In genomic region chr20:53738945-53739798, GRCh38 we compare ENCODE assay signal across 1 cellular context.
TF ChIP-seq lines count a peak whose summit lies in the region.

No MANE protein-coding gene starts in this region.

TF ChIP-seq in K562, 482 proteins besides CTCF, POLR2A, EP300 and RAD21 (continued from another document and continues in another):
- TF ChIP-seq, protein P1, sequence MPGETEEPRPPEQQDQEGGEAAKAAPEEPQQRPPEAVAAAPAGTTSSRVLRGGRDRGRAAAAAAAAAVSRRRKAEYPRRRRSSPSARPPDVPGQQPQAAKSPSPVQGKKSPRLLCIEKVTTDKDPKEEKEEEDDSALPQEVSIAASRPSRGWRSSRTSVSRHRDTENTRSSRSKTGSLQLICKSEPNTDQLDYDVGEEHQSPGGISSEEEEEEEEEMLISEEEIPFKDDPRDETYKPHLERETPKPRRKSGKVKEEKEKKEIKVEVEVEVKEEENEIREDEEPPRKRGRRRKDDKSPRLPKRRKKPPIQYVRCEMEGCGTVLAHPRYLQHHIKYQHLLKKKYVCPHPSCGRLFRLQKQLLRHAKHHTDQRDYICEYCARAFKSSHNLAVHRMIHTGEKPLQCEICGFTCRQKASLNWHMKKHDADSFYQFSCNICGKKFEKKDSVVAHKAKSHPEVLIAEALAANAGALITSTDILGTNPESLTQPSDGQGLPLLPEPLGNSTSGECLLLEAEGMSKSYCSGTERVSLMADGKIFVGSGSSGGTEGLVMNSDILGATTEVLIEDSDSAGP (CRISPR knock-in tag; IDR thresholded peaks at IDR 0.05), result no peak
- no peak for TF ChIP-seq ZNF644 (tag; IDR thresholded peaks at IDR 0.05; ENCODE audit: low read depth)
- no peak for TF ChIP-seq DIDO1 (tag; IDR thresholded peaks at IDR 0.05; ENCODE audit: low read depth)
- TF ChIP-seq IFI16 (CRISPR knock-in tag; IDR thresholded peaks at IDR 0.05), result no peak
- peak; percentile 2 for TF ChIP-seq TAF1 (IDR thresholded peaks at IDR 0.05; ENCODE audit: control insufficient read depth, extremely low read depth, insufficient read depth, low read length, severe bottlenecking)
- TF ChIP-seq, protein P2, sequence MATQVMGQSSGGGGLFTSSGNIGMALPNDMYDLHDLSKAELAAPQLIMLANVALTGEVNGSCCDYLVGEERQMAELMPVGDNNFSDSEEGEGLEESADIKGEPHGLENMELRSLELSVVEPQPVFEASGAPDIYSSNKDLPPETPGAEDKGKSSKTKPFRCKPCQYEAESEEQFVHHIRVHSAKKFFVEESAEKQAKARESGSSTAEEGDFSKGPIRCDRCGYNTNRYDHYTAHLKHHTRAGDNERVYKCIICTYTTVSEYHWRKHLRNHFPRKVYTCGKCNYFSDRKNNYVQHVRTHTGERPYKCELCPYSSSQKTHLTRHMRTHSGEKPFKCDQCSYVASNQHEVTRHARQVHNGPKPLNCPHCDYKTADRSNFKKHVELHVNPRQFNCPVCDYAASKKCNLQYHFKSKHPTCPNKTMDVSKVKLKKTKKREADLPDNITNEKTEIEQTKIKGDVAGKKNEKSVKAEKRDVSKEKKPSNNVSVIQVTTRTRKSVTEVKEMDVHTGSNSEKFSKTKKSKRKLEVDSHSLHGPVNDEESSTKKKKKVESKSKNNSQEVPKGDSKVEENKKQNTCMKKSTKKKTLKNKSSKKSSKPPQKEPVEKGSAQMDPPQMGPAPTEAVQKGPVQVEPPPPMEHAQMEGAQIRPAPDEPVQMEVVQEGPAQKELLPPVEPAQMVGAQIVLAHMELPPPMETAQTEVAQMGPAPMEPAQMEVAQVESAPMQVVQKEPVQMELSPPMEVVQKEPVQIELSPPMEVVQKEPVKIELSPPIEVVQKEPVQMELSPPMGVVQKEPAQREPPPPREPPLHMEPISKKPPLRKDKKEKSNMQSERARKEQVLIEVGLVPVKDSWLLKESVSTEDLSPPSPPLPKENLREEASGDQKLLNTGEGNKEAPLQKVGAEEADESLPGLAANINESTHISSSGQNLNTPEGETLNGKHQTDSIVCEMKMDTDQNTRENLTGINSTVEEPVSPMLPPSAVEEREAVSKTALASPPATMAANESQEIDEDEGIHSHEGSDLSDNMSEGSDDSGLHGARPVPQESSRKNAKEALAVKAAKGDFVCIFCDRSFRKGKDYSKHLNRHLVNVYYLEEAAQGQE (CRISPR knock-in tag; IDR thresholded peaks at IDR 0.05; ENCODE audit: low read depth), result no peak
- TF ChIP-seq PHF21A (IDR thresholded peaks at IDR 0.05; ENCODE audit: borderline replicate concordance, low read depth), result no peak
- TF ChIP-seq, protein P3, sequence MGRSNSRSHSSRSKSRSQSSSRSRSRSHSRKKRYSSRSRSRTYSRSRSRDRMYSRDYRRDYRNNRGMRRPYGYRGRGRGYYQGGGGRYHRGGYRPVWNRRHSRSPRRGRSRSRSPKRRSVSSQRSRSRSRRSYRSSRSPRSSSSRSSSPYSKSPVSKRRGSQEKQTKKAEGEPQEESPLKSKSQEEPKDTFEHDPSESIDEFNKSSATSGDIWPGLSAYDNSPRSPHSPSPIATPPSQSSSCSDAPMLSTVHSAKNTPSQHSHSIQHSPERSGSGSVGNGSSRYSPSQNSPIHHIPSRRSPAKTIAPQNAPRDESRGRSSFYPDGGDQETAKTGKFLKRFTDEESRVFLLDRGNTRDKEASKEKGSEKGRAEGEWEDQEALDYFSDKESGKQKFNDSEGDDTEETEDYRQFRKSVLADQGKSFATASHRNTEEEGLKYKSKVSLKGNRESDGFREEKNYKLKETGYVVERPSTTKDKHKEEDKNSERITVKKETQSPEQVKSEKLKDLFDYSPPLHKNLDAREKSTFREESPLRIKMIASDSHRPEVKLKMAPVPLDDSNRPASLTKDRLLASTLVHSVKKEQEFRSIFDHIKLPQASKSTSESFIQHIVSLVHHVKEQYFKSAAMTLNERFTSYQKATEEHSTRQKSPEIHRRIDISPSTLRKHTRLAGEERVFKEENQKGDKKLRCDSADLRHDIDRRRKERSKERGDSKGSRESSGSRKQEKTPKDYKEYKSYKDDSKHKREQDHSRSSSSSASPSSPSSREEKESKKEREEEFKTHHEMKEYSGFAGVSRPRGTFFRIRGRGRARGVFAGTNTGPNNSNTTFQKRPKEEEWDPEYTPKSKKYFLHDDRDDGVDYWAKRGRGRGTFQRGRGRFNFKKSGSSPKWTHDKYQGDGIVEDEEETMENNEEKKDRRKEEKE (IDR thresholded peaks at IDR 0.05; ENCODE audit: borderline replicate concordance in 1 of 2, control insufficient read depth in 1 of 2, low read depth in 2 of 2, low read length in 1 of 2), result peak in 1 of 2 experiments; percentile 53; a peak in 1 of 4 replicates
- TF ChIP-seq PCBP2 (IDR thresholded peaks at IDR 0.05; ENCODE audit: low read depth, low read length, poor library complexity, severe bottlenecking), result no peak
- TF ChIP-seq TAF7 (tag; IDR thresholded peaks at IDR 0.05), result no peak
- TF ChIP-seq MCM2 (IDR thresholded peaks at IDR 0.05; ENCODE audit: low read depth), result no peak
- peak; percentile 16; the same call in 1 of the 2 replicates for TF ChIP-seq ZNF316 (IDR thresholded peaks at IDR 0.05)
- TF ChIP-seq MTA3 (IDR thresholded peaks at IDR 0.05; ENCODE audit: borderline replicate concordance), result no peak; the same call in 1 of the 2 replicates
- no peak for TF ChIP-seq FOXP1 (CRISPR knock-in tag; IDR thresholded peaks at IDR 0.05)
- TF ChIP-seq SMARCE1 (IDR thresholded peaks at IDR 0.05), result peak; percentile 91; the same call in 1 of the 2 replicates
- no peak for TF ChIP-seq POLR2AphosphoS5 (IDR thresholded peaks at IDR 0.05; ENCODE audit: control insufficient read depth, insufficient read depth, low read depth, low read length)
- no peak for TF ChIP-seq ZNF639 (CRISPR knock-in tag; conservative IDR thresholded peaks at IDR 0.05 in 1 of 2, IDR thresholded peaks at IDR 0.05 in 1 of 2)
- peak; percentile 48 for TF ChIP-seq RBFOX2 (IDR thresholded peaks at IDR 0.05; ENCODE audit: low read depth, low read length)
- no peak for TF ChIP-seq KAT2B (IDR thresholded peaks at IDR 0.05; ENCODE audit: low read depth, low read length)
- TF ChIP-seq, protein P4, sequence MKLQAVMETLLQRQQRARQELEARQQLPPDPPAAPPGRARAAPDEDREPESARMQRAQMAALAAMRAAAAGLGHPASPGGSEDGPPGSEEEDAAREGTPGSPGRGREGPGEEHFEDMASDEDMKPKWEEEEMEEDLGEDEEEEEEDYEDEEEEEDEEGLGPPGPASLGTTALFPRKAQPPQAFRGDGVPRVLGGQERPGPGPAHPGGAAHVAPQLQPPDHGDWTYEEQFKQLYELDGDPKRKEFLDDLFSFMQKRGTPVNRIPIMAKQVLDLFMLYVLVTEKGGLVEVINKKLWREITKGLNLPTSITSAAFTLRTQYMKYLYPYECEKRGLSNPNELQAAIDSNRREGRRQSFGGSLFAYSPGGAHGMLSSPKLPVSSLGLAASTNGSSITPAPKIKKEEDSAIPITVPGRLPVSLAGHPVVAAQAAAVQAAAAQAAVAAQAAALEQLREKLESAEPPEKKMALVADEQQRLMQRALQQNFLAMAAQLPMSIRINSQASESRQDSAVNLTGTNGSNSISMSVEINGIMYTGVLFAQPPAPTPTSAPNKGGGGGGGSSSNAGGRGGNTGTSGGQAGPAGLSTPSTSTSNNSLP (IDR thresholded peaks at IDR 0.05; ENCODE audit: borderline replicate concordance, low read depth, low read length), result no peak
- no peak for TF ChIP-seq ZNF830 (CRISPR knock-in tag; IDR thresholded peaks at IDR 0.05)
- peak; percentile 64; the same call in 1 of the 2 replicates for TF ChIP-seq ZEB2 (IDR thresholded peaks at IDR 0.05)
- peak; percentile 52 for TF ChIP-seq ATF3 (IDR thresholded peaks at IDR 0.05)
- TF ChIP-seq ATF3 (CRISPR knock-in tag; conservative IDR thresholded peaks at IDR 0.05), result no peak
- TF ChIP-seq BDP1 (IDR thresholded peaks at IDR 0.05; ENCODE audit: insufficient read depth, insufficient read length), result no peak
- no peak for TF ChIP-seq CCNT2 (IDR thresholded peaks at IDR 0.05; ENCODE audit: borderline replicate concordance, extremely low read depth, insufficient read length, low read depth, low read length)
- TF ChIP-seq, protein P5, sequence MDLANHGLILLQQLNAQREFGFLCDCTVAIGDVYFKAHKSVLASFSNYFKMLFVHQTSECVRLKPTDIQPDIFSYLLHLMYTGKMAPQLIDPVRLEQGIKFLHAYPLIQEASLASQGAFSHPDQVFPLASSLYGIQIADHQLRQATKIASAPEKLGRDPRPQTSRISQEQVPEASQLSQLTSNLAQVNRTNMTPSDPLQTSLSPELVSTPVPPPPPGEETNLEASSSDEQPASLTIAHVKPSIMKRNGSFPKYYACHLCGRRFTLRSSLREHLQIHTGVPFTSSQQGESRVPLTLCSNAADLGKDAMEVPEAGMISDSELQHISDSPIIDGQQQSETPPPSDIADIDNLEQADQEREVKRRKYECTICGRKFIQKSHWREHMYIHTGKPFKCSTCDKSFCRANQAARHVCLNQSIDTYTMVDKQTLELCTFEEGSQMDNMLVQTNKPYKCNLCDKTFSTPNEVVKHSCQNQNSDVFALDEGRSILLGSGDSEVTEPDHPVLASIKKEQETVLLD (IDR thresholded peaks at IDR 0.05), result no peak
- no peak for TF ChIP-seq GTF2F1 (IDR thresholded peaks at IDR 0.05; ENCODE audit: low read depth, low read length)
- TF ChIP-seq CBX2 (IDR thresholded peaks at IDR 0.05; ENCODE audit: insufficient read depth, low read length, poor library complexity, severe bottlenecking), result no peak
- TF ChIP-seq ZNF717 (CRISPR knock-in tag; IDR thresholded peaks at IDR 0.05), result no peak
- TF ChIP-seq U2AF1 (optimal IDR thresholded peaks at IDR 0.05; ENCODE audit: low read depth, low read length), result no peak
- TF ChIP-seq ZNF75A (CRISPR knock-in tag; IDR thresholded peaks at IDR 0.05), result no peak
- TF ChIP-seq, protein P6, sequence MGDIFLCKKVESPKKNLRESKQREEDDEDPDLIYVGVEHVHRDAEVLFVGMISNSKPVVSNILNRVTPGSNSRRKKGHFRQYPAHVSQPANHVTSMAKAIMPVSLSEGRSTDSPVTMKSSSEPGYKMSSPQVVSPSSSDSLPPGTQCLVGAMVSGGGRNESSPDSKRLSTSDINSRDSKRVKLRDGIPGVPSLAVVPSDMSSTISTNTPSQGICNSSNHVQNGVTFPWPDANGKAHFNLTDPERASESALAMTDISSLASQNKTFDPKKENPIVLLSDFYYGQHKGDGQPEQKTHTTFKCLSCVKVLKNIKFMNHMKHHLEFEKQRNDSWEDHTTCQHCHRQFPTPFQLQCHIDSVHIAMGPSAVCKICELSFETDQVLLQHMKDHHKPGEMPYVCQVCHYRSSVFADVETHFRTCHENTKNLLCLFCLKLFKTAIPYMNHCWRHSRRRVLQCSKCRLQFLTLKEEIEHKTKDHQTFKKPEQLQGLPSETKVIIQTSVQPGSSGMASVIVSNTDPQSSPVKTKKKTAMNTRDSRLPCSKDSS (IDR thresholded peaks at IDR 0.05; ENCODE audit: low read depth, partially characterized antibody), result no peak
- no peak for TF ChIP-seq HDAC6 (IDR thresholded peaks at IDR 0.05; ENCODE audit: low read depth, low read length)
- no peak for TF ChIP-seq WHSC1 (IDR thresholded peaks at IDR 0.05; ENCODE audit: low read length)
- no peak for TF ChIP-seq NR1H2 (CRISPR knock-in tag; IDR thresholded peaks at IDR 0.05)
- TF ChIP-seq, protein P7, sequence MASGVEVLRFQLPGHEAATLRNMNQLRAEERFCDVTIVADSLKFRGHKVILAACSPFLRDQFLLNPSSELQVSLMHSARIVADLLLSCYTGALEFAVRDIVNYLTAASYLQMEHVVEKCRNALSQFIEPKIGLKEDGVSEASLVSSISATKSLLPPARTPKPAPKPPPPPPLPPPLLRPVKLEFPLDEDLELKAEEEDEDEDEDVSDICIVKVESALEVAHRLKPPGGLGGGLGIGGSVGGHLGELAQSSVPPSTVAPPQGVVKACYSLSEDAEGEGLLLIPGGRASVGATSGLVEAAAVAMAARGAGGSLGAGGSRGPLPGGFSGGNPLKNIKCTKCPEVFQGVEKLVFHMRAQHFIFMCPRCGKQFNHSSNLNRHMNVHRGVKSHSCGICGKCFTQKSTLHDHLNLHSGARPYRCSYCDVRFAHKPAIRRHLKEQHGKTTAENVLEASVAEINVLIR (CRISPR knock-in tag; IDR thresholded peaks at IDR 0.05), result no peak
- TF ChIP-seq SMARCA4 (IDR thresholded peaks at IDR 0.05), result peak; percentile 72
- TF ChIP-seq GATA2 (CRISPR knock-in tag; IDR thresholded peaks at IDR 0.05), result 0 out of 2 replicates have a peak, but pooled peaks have one; percentile 50
- TF ChIP-seq JUND (IDR thresholded peaks at IDR 0.05; ENCODE audit: borderline replicate concordance, low read depth, low read length), result peak; percentile 30; the same call in 1 of the 2 replicates
- peak; percentile 66; the same call in 2 of the 3 replicates for TF ChIP-seq JUND (tag; IDR thresholded peaks at IDR 0.05; ENCODE audit: borderline replicate concordance, low read depth, low read length)
- peak; percentile 77 for TF ChIP-seq MEF2A (IDR thresholded peaks at IDR 0.05; ENCODE audit: control insufficient read depth, low read depth, low read length)
